ENCODE assay signal across 22 cellular contexts in the genomic region with DNA sequence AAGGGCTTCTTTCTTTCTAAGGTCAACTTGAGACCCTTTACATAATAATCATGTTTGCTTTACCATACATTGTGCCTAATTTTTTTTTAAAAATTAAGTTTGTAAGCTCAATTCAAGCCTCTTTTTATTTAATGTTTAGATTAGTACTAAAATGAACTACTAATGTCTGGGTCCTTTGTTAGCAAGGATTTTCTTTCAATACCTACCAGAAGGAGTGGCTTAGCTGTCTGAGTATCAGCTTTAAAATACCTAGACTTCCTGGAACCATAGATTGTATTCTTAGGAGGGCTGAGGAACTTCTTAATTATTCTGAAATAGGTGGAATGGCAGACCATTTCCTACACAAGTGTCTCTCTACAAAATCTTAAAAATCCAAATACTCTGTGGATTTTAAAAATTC.
DNase-seq lines count a peak whose midpoint lies in the region; ATAC-seq and TF ChIP-seq lines count a peak whose summit lies in the region.
"Had no signal": no experiment of that assay in that cellular context is flagged by ENCODE, and none has a peak within 500 bp of the region (broad histone marks: within the 10 kb centered on the region; RNA-seq: fewer than 3 reads in every experiment).

No MANE protein-coding gene starts in this region.

- DNase-seq in Calu3 = no peak
- no peak for DNase-seq in SJSA1 (ENCODE audit: low read depth in 1 of 2, low spot score in 2 of 2)
- no peak for DNase-seq in nephron progenitor cell
- DNase-seq in activated CD4-positive, CD25-positive, alpha-beta regulatory T cell (lab: John Stamatoyannopoulos, UW) = no peak
- DNase-seq: ACHN, AML-193, GF-D8, Kasumi-1, MM.1S, NCI-H1092, NCI-H1436 treated with DMSO at 0.1 percent for 48 hours, NCI-H2081, NCI-H510A, NCI-H774, RPMI8226, SIG-M5 had no signal

- intact Hi-C loops in Calu3 (cut with micrococcal nuclease; ENCODE audit: unreplicated experiment) = no loop called here

- TF ChIP-seq CTCF in Calu3 (IDR thresholded peaks at IDR 0.05; ENCODE audit: unreplicated experiment) (no peak), HEK293 (tag by site-specific recombination; IDR thresholded peaks at IDR 0.05) (no peak), nephron progenitor cell (IDR thresholded peaks at IDR 0.05) (no peak)

- CTCF ChIA-PET in Calu3 (lab: Charles Lee) = interaction anchor here (0.8 to 1.3 kb wide), 3 partner anchors 12 to 60 kb away, joined by 3 read pairs; no protein-coding TSS in a partner anchor
- CTCF ChIA-PET in HEK293 (lab: Yijun Ruan, JAX) = interaction anchor here (0.6 to 1.3 kb wide), 5 partner anchors 15 to 664 kb away, joined by 3 read pairs; no protein-coding TSS in a partner anchor

- no peaks in the 10 kb centered on the region for H3K9me3 ChIP-seq in HEK293 (ENCODE audit: control insufficient read depth, insufficient read depth, low read depth, low read length)
- H3K9me3 ChIP-seq in SJSA1 (replicated peaks) = no peaks in the 10 kb centered on the region

- H3K36me3 ChIP-seq in HEK293 (ENCODE audit: control insufficient read depth in 2 of 2, insufficient read depth in 1 of 2, low read length in 2 of 2) (no peaks in the 10 kb centered on the region), SJSA1 (no peaks in the 10 kb centered on the region)

- POLR2A ChIA-PET in HEK293 (lab: Yijun Ruan, JAX) = no interaction called here

- H3K27me3 Mint-ChIP-seq in Calu3 (ENCODE audit: unreplicated experiment) = no peaks in the 10 kb centered on the region
- no peaks in the 10 kb centered on the region for H3K27me3 Mint-ChIP-seq in nephron progenitor cell (ENCODE audit: low read depth, poor library complexity)

- H3K4me1 Mint-ChIP-seq in Calu3 (ENCODE audit: low read depth, unreplicated experiment) (peaks cover 48% of the 10 kb centered on the region), nephron progenitor cell (peaks cover 47% of the 10 kb centered on the region)
- H3K4me1 Mint-ChIP-seq: IgD-negative memory B cell had no signal

- H3K27ac ChIP-seq in HEK293 (ENCODE audit: extremely low read depth, low read depth, low read length) (no peak overlapping the region), SJSA1 (peak overlapping the region; percentile 15)
- H3K27ac ChIP-seq: C4-2B had no signal

- H3K27ac Mint-ChIP-seq in Calu3 (ENCODE audit: unreplicated experiment) = peak overlapping the region; percentile 96
- peak overlapping the region; percentile 59 for H3K27ac Mint-ChIP-seq in nephron progenitor cell
- H3K27ac Mint-ChIP-seq: IgD-negative memory B cell; T-helper 1 cell treated with Interleukin-12 subunit alpha and Interleukin-12 subunit beta and Interleukin-4 antibody, amounts not matched to agents 30 μg/mL and 1 μg/mL, for 36 hours had no signal

- peaks cover 10% of the 10 kb centered on the region for H3K4me1 ChIP-seq in HEK293 (ENCODE audit: control insufficient read depth, insufficient read depth, low read length)
- peaks cover 37% of the 10 kb centered on the region for H3K4me1 ChIP-seq in SJSA1 (replicated peaks)

- H3K9me3 Mint-ChIP-seq in Calu3 (ENCODE audit: low read depth, unreplicated experiment) (no peaks in the 10 kb centered on the region), nephron progenitor cell (no peaks in the 10 kb centered on the region)
- H3K9me3 Mint-ChIP-seq: IgD-negative memory B cell; T-helper 1 cell treated with Interleukin-12 subunit alpha and Interleukin-12 subunit beta and Interleukin-4 antibody, amounts not matched to agents 30 μg/mL and 1 μg/mL, for 36 hours had no signal

- ATAC-seq in GM21515 (IDR thresholded peaks at IDR 0.05; ENCODE audit: unreplicated experiment) (no peak), GM19035 (IDR thresholded peaks at IDR 0.05; ENCODE audit: unreplicated experiment) (no peak)

- H3K4me3 Mint-ChIP-seq in Calu3 (ENCODE audit: low read depth, unreplicated experiment) = no peak overlapping the region
- H3K4me3 Mint-ChIP-seq in nephron progenitor cell = no peak overlapping the region
- H3K4me3 Mint-ChIP-seq: IgD-negative memory B cell; T-helper 1 cell treated with Interleukin-12 subunit alpha and Interleukin-12 subunit beta and Interleukin-4 antibody, amounts not matched to agents 30 μg/mL and 1 μg/mL, for 36 hours had no signal

- H3K4me3 ChIP-seq in HEK293 (ENCODE audit: low read depth, low read length) (no peak overlapping the region), SJSA1 (no peak overlapping the region)

- peaks cover 15% of the 10 kb centered on the region for H3K36me3 Mint-ChIP-seq in Calu3 (ENCODE audit: insufficient read depth, unreplicated experiment)
- H3K36me3 Mint-ChIP-seq in nephron progenitor cell (ENCODE audit: low read depth) = peaks cover 66% of the 10 kb centered on the region
- H3K36me3 Mint-ChIP-seq: IgD-negative memory B cell had no signal

- BruUV-seq in Calu3 (replicated peaks; lab: Mats Ljungman, UMichigan) = no TSS peak

- H3K27me3 ChIP-seq in SJSA1 (replicated peaks) = no peaks in the 10 kb centered on the region

TF ChIP-seq in HEK293, 187 proteins besides CTCF, POLR2A, EP300 and RAD21:
- TF ChIP-seq, protein P1, sequence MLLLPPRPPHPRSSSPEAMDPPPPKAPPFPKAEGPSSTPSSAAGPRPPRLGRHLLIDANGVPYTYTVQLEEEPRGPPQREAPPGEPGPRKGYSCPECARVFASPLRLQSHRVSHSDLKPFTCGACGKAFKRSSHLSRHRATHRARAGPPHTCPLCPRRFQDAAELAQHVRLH (tag by site-specific recombination; IDR thresholded peaks at IDR 0.05) = no peak
- TF ChIP-seq ZBTB17 (tag by site-specific recombination; IDR thresholded peaks at IDR 0.05) = peak; percentile 56
